ENCODE assay signal across 24 cellular contexts in the genomic region with DNA sequence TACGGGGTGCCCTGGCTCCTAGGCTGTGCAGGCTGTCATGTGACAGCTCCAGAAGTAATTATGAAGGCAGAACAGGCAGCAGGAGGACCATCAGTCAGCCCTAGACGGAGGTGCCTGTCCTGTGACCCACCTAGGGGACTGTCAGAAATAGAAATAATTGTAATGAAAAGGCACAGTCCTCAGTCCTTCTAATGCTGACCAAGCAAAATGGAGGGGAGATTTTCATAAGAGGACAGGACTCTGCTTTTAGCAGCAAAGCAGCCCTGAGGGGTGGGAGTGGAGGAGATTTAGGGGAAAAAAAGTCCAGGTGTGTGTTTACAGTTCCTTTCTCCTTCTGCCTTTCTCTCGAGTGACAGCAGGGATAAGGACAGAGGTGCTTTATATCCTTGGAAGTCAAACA.
DNase-seq lines count a peak whose midpoint lies in the region; ATAC-seq, FAIRE-seq and TF ChIP-seq lines count a peak whose summit lies in the region.
"Had no signal": no experiment of that assay in that cellular context is flagged by ENCODE, and none has a peak within 500 bp of the region (broad histone marks: within the 10 kb centered on the region; RNA-seq: fewer than 3 reads in every experiment).

No MANE protein-coding gene starts in this region.

- H4K20me1 ChIP-seq in H9 (ENCODE audit: control insufficient read depth, insufficient read depth, insufficient read length) = no peaks in the 10 kb centered on the region
- H4K20me1 ChIP-seq: BLaER1 had no signal

- no peaks in the 10 kb centered on the region for H3K79me2 ChIP-seq in H9 (ENCODE audit: insufficient read depth, low read length)

- no peaks in the 10 kb centered on the region for H3K79me1 ChIP-seq in H9 (ENCODE audit: insufficient read depth, low read depth, low read length, poor library complexity, severe bottlenecking)

- H3K23ac ChIP-seq in H9 (ENCODE audit: insufficient read length, low read depth, low read length) = no peak overlapping the region

- no peak overlapping the region for H3K4me3 ChIP-seq in A549
- H3K4me3 ChIP-seq: BLaER1 had no signal

- H3K4me3 Mint-ChIP-seq in H9 = no peak overlapping the region; a peak in 1 of 5 replicates
- no peak overlapping the region for H3K4me3 Mint-ChIP-seq in nephron progenitor cell
- H3K4me3 Mint-ChIP-seq: B cell; CD14-positive monocyte; CD4-positive, alpha-beta T cell; CD8-positive, alpha-beta memory T cell had no signal

- no peak overlapping the region for H3T11ph ChIP-seq in H9 (ENCODE audit: low read length)

- no peak for TF ChIP-seq RAD21 in A549 (conservative IDR thresholded peaks at IDR 0.05 in 1 of 2, IDR thresholded peaks at IDR 0.05 in 1 of 2)

- no peaks in the 10 kb centered on the region for H3K23me2 ChIP-seq in H9 (ENCODE audit: insufficient read length, low read depth, low read length, poor library complexity, severe bottlenecking)

- H3K27me3 Mint-ChIP-seq in H9 (ENCODE audit: low read depth) = no peaks in the 10 kb centered on the region
- peaks cover 8% of the 10 kb centered on the region for H3K27me3 Mint-ChIP-seq in nephron progenitor cell (ENCODE audit: low read depth, poor library complexity)
- H3K27me3 Mint-ChIP-seq: B cell had no signal

- H2BK5ac ChIP-seq in H9 (ENCODE audit: insufficient read length, low read length) = no peak overlapping the region

- H3K9ac ChIP-seq in H9 (ENCODE audit: extremely low read depth, insufficient read length, low read length) = no peak overlapping the region
- H3K9ac ChIP-seq: BLaER1 had no signal

- no peak for FAIRE-seq in A549 (lab: Jason Lieb, UNC)
- FAIRE-seq: GM12891, GM18507 had no signal

- H3K4me1 Mint-ChIP-seq in H9 = peaks cover 56 to 59% of the 10 kb centered on the region in 2 experiments
- peaks cover 93% of the 10 kb centered on the region for H3K4me1 Mint-ChIP-seq in nephron progenitor cell
- H3K4me1 Mint-ChIP-seq: B cell; CD8-positive, alpha-beta memory T cell had no signal

- TF ChIP-seq CTCF in A549 (IDR thresholded peaks at IDR 0.05) (no peak), H9 (conservative IDR thresholded peaks at IDR 0.05) (no peak), nephron progenitor cell (IDR thresholded peaks at IDR 0.05) (no peak)

- H4K5ac ChIP-seq in H9 (ENCODE audit: insufficient read length, low read depth, low read length) = no peak overlapping the region

- no peak for TF ChIP-seq POLR2A in A549 (IDR thresholded peaks at IDR 0.05; ENCODE audit: low read length)

- H3K9me3 ChIP-seq in A549 = no peaks in the 10 kb centered on the region
- no peaks in the 10 kb centered on the region for H3K9me3 ChIP-seq in H9 (ENCODE audit: control insufficient read depth, low read depth, low read length)
- H3K9me3 ChIP-seq: BLaER1 had no signal

- H3K9me3 Mint-ChIP-seq in H9 = no peaks in the 10 kb centered on the region
- H3K9me3 Mint-ChIP-seq in nephron progenitor cell = no peaks in the 10 kb centered on the region
- H3K9me3 Mint-ChIP-seq: CD4-positive, alpha-beta T cell had no signal

- no peak overlapping the region for H4K8ac ChIP-seq in H9 (replicated peaks; ENCODE audit: insufficient read length, low read depth, low read length)

- H3K27me3 ChIP-seq in H9 (ENCODE audit: insufficient read depth, low read length) = no peaks in the 10 kb centered on the region
- H3K27me3 ChIP-seq: BLaER1 had no signal

- POLR2A ChIA-PET in A549 (lab: Yijun Ruan, JAX) = no interaction called here

- H3K4me1 ChIP-seq in A549 = no peaks in the 10 kb centered on the region
- peaks cover 12% of the 10 kb centered on the region; the same call in 1 of the 2 replicates for H3K4me1 ChIP-seq in H9 (ENCODE audit: insufficient read depth, low read length)

- CTCF ChIA-PET in A549 (lab: Yijun Ruan, JAX) = no interaction called here

- no peak overlapping the region for H4K91ac ChIP-seq in H9 (ENCODE audit: insufficient read length, low read depth, low read length)

- no peak overlapping the region for H3K14ac ChIP-seq in H9 (ENCODE audit: insufficient read depth, low read length)

- no peak for DNase-seq in A549 (ENCODE audit: low read depth in 1 of 2, low spot score in 1 of 2)
- no peak for DNase-seq in H9
- DNase-seq in ecto neural progenitor cell (ENCODE audit: low spot score) = peak; percentile 29
- no peak for DNase-seq in nephron progenitor cell
- DNase-seq in SKM-1 treated with dmso at 0.1 percent for 144 hours (lab: John Stamatoyannopoulos, UW; ENCODE audit: unreplicated experiment) = no peak
- DNase-seq in COLO829 (ENCODE audit: low spot score) = no peak
- no peak for DNase-seq in NCI-H774 (lab: John Stamatoyannopoulos, UW)
- DNase-seq: 8988T; Calu3; CD4-positive, alpha-beta T cell; CD8-positive, alpha-beta memory T cell; COR-L47; DMS53; DMS79 treated with DMSO at 0.1 percent for 48 hours; GF-D8; GOT3; H7 had no signal

- no peak for TF ChIP-seq EP300 in A549 (IDR thresholded peaks at IDR 0.05)

- no peak overlapping the region for H3K4me2 ChIP-seq in A549
- no peak overlapping the region for H3K4me2 ChIP-seq in H9 (ENCODE audit: insufficient read depth, insufficient read length, low read length)
- H3K4me2 ChIP-seq: BLaER1 had no signal

- H2BK20ac ChIP-seq in H9 (ENCODE audit: low read depth, low read length, poor library complexity, severe bottlenecking) = no peak overlapping the region

- H2AK5ac ChIP-seq in H9 (ENCODE audit: insufficient read length, low read length) = no peak overlapping the region

- no peak overlapping the region for H2BK12ac ChIP-seq in H9 (ENCODE audit: insufficient read length, low read depth, low read length)

- H2AFZ ChIP-seq in H9 (ENCODE audit: low read length) = no peak overlapping the region

- ATAC-seq in A549 = no peak
- ATAC-seq in HG03460 (IDR thresholded peaks at IDR 0.05; ENCODE audit: unreplicated experiment) = no peak
- ATAC-seq: HCT116 had no signal

- H3K27ac ChIP-seq in A549 = no peak overlapping the region
- H3K27ac ChIP-seq in H9 (ENCODE audit: insufficient read length, low read depth, low read length) = no peak overlapping the region
- H3K27ac ChIP-seq: BLaER1 had no signal

- H2BK120ac ChIP-seq in H9 (ENCODE audit: low read depth, low read length, poor library complexity, severe bottlenecking) = no peak overlapping the region

- no peak overlapping the region; a peak in 1 of 7 replicates for H3K27ac Mint-ChIP-seq in H9
- peak overlapping the region; percentile 72 for H3K27ac Mint-ChIP-seq in nephron progenitor cell
- H3K27ac Mint-ChIP-seq: B cell; CD14-positive monocyte; CD4-positive, alpha-beta T cell; CD8-positive, alpha-beta memory T cell had no signal

- no peak overlapping the region for H3K18ac ChIP-seq in H9 (ENCODE audit: insufficient read length, low read depth, low read length)

- H3K36me3 Mint-ChIP-seq in H9 (ENCODE audit: insufficient read depth in 1 of 3, low read depth in 3 of 3) = no peaks in the 10 kb centered on the region
- H3K36me3 Mint-ChIP-seq in nephron progenitor cell (ENCODE audit: low read depth) = no peaks in the 10 kb centered on the region
- H3K36me3 Mint-ChIP-seq: CD14-positive monocyte; CD8-positive, alpha-beta memory T cell had no signal

- no peak overlapping the region for H3K4ac ChIP-seq in H9 (ENCODE audit: low read depth, low read length)

- H3K56ac ChIP-seq in H9 (ENCODE audit: insufficient read length, low read depth, low read length) = no peak overlapping the region

- WGBS in A549 (ENCODE audit: missing lambda C conversion rate) = 5% methylated on average over 3 of the region's 3 CpGs
- WGBS in H9 (ENCODE audit: extremely low coverage, insufficient read length, low lambda C conversion rate) = no CpG with 5 or more reads among the region's 3 CpGs

- peak overlapping the region; percentile 69; the same call in 1 of the 2 replicates for H2BK15ac ChIP-seq in H9 (ENCODE audit: low read depth, low read length)

TF ChIP-seq in A549, 52 proteins besides CTCF, POLR2A, EP300 and RAD21:
- no peak for TF ChIP-seq EHMT2 (IDR thresholded peaks at IDR 0.05; ENCODE audit: low read depth)
- no peak for TF ChIP-seq MAZ (IDR thresholded peaks at IDR 0.05; ENCODE audit: borderline replicate concordance, low read depth, low read length)
- TF ChIP-seq, protein P1, sequence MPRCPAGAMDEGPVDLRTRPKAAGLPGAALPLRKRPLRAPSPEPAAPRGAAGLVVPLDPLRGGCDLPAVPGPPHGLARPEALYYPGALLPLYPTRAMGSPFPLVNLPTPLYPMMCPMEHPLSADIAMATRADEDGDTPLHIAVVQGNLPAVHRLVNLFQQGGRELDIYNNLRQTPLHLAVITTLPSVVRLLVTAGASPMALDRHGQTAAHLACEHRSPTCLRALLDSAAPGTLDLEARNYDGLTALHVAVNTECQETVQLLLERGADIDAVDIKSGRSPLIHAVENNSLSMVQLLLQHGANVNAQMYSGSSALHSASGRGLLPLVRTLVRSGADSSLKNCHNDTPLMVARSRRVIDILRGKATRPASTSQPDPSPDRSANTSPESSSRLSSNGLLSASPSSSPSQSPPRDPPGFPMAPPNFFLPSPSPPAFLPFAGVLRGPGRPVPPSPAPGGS (IDR thresholded peaks at IDR 0.05) = no peak
- peak; percentile 73 for TF ChIP-seq MAFK (IDR thresholded peaks at IDR 0.05; ENCODE audit: partially characterized antibody)
- TF ChIP-seq EHF (CRISPR knock-in tag; IDR thresholded peaks at IDR 0.05) = no peak
- no peak for TF ChIP-seq RNF2 (IDR thresholded peaks at IDR 0.05; ENCODE audit: borderline replicate concordance, low read depth)
- TF ChIP-seq JUNB (IDR thresholded peaks at IDR 0.05) = no peak
TF ChIP-seq in A549: peak in this region for 1.
